Comparison of ENCODE assay signal across 17 cellular contexts in the genomic region with DNA sequence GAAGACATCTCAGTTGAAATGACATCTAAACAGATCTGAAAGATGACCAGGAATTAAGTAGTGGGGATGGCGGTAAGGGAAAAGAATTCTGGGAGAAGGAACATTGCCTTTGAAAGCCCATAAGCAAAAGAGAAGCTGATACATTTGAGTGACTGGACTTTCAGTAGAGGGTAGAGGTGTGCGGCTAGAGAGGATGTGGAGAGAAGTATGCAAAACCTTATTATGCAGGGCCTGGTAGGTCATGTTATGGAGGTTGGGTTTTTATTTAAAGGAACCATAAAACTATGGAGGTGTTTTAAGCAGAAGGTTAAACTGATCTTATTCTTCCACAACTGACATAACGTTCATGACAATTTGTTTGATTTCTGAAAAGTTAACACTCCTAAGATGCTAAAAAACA. TPM values are rescaled to one million over a fixed set of nuclear protein-coding genes. Genes with fewer than 3 reads are reported as not detected.
DNase-seq lines count a peak whose midpoint lies in the region; ATAC-seq, FAIRE-seq and TF ChIP-seq lines count a peak whose summit lies in the region.
"Had no signal": no experiment of that assay in that cellular context is flagged by ENCODE, and none has a peak within 500 bp of the region (broad histone marks: within the 10 kb centered on the region; RNA-seq: fewer than 3 reads in every experiment).

No MANE protein-coding gene starts in this region.

- ATAC-seq in GM18909 (IDR thresholded peaks at IDR 0.05; ENCODE audit: poor library complexity, unreplicated experiment) (peak; percentile 72), HG02870 (IDR thresholded peaks at IDR 0.05; ENCODE audit: unreplicated experiment) (peak; percentile 82), WTC11 (no peak), HG03025 (IDR thresholded peaks at IDR 0.05; ENCODE audit: low FRiP score, unreplicated experiment) (no peak)

- TF ChIP-seq CTCF in WTC11 (IDR thresholded peaks at IDR 0.05) (no peak), HFFc6 (IDR thresholded peaks at IDR 0.05) (no peak)

- POLR2A ChIA-PET in WTC11 (lab: Charles Lee): no interaction called here

- FAIRE-seq in GM12891 (lab: Jason Lieb, UNC): peak; percentile 78

- H3K4me1 Mint-ChIP-seq in WTC11 (peaks cover 15% of the 10 kb centered on the region), HFFc6 (ENCODE audit: low read depth) (peaks cover 9% of the 10 kb centered on the region)

- H3K27me3 Mint-ChIP-seq in WTC11 (ENCODE audit: low read depth) (no peaks in the 10 kb centered on the region), HFFc6 (ENCODE audit: insufficient read depth) (no peaks in the 10 kb centered on the region; the same call in 1 of the 2 replicates)
- H3K27me3 Mint-ChIP-seq: activated CD4-positive, alpha-beta memory T cell treated with anti-CD3 and anti-CD28 coated beads, Interleukin-2, amount 10 ng/mL, durations not matched to agents 7 days and 5 days had no signal

- CTCF ChIA-PET in WTC11 (lab: Charles Lee): no interaction called here

- H3K27ac Mint-ChIP-seq in WTC11 (0 out of 2 replicates have a peak overlapping the region, but pooled peaks have one; percentile 14), HFFc6 (no peak overlapping the region)
- H3K27ac Mint-ChIP-seq: activated CD4-positive, alpha-beta memory T cell treated with anti-CD3 and anti-CD28 coated beads, Interleukin-2, amount 10 ng/mL, durations not matched to agents 7 days and 5 days had no signal

- DNase-seq in GM12891 (ENCODE audit: insufficient read length, low spot score): no peak
- DNase-seq in WTC11 (ENCODE audit: low spot score): no peak
- no peak for DNase-seq in HFFc6
- no peak for DNase-seq in dermis blood vessel endothelial cell
- DNase-seq: activated CD4-positive, alpha-beta memory T cell treated with anti-CD3 and anti-CD28 coated beads, Interleukin-2, amount 10 ng/mL, durations not matched to agents 7 days and 5 days; activated CD4-positive, CD25-positive, alpha-beta regulatory T cell; activated naive CD4-positive, alpha-beta T cell; cortex of kidney; NCI-H1092; NCI-H187 treated with DMSO at 0.1 percent for 48 hours; NCI-H82; stimulated activated CD4-positive, alpha-beta T cell treated with anti-CD3 and anti-CD28 coated beads, Interleukin-4, amount 100 ng/mL, for 1 hour; stimulated activated naive CD4-positive, alpha-beta T cell; T-helper 9 cell had no signal

- H3K9me3 Mint-ChIP-seq in WTC11 (peaks cover 4% of the 10 kb centered on the region), HFFc6 (no peaks in the 10 kb centered on the region)
- H3K9me3 Mint-ChIP-seq: activated CD4-positive, alpha-beta memory T cell treated with anti-CD3 and anti-CD28 coated beads, Interleukin-2, amount 10 ng/mL, durations not matched to agents 7 days and 5 days had no signal

- no peak for TF ChIP-seq POLR2A in GM12891 (IDR thresholded peaks at IDR 0.05; ENCODE audit: low read depth, low read length)

- H3K36me3 Mint-ChIP-seq in WTC11: peaks cover 31% of the 10 kb centered on the region
- peaks cover 6% of the 10 kb centered on the region for H3K36me3 Mint-ChIP-seq in HFFc6 (ENCODE audit: low read depth)

- H3K4me3 Mint-ChIP-seq in WTC11 (no peak overlapping the region), HFFc6 (no peak overlapping the region)
- H3K4me3 Mint-ChIP-seq: activated CD4-positive, alpha-beta memory T cell treated with anti-CD3 and anti-CD28 coated beads, Interleukin-2, amount 10 ng/mL, durations not matched to agents 7 days and 5 days had no signal

TF ChIP-seq in GM12891, 5 proteins besides CTCF, POLR2A, EP300 and RAD21:
- no peak for TF ChIP-seq PAX5 (IDR thresholded peaks at IDR 0.05; ENCODE audit: insufficient read depth, low read length, severe bottlenecking)
- TF ChIP-seq SPI1 (IDR thresholded peaks at IDR 0.05; ENCODE audit: low read depth, low read length): peak; percentile 8; the same call in 1 of the 2 replicates
- TF ChIP-seq TAF1 (IDR thresholded peaks at IDR 0.05; ENCODE audit: low read depth, low read length): no peak

TF ChIP-seq in WTC11, 78 proteins besides CTCF, POLR2A, EP300 and RAD21:
- no peak for TF ChIP-seq KAT7 (CRISPR knock-in tag; IDR thresholded peaks at IDR 0.05; ENCODE audit: borderline replicate concordance)
- TF ChIP-seq, protein P1, sequence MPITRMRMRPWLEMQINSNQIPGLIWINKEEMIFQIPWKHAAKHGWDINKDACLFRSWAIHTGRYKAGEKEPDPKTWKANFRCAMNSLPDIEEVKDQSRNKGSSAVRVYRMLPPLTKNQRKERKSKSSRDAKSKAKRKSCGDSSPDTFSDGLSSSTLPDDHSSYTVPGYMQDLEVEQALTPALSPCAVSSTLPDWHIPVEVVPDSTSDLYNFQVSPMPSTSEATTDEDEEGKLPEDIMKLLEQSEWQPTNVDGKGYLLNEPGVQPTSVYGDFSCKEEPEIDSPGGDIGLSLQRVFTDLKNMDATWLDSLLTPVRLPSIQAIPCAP (CRISPR knock-in tag; IDR thresholded peaks at IDR 0.05): no peak
- TF ChIP-seq ATF1 (CRISPR knock-in tag; IDR thresholded peaks at IDR 0.05): no peak
- TF ChIP-seq ZMAT4 (CRISPR knock-in tag; IDR thresholded peaks at IDR 0.05): no peak
- TF ChIP-seq STAT6 (CRISPR knock-in tag; conservative IDR thresholded peaks at IDR 0.05; ENCODE audit: low read depth): no peak
- no peak for TF ChIP-seq ZNF512 (CRISPR knock-in tag; IDR thresholded peaks at IDR 0.05; ENCODE audit: borderline replicate concordance)
- TF ChIP-seq HMGA2 (CRISPR knock-in tag; IDR thresholded peaks at IDR 0.05): no peak
- no peak for TF ChIP-seq ZNF423 (CRISPR knock-in tag; IDR thresholded peaks at IDR 0.05)
- no peak for TF ChIP-seq ZNF416 (CRISPR knock-in tag; IDR thresholded peaks at IDR 0.05)
- no peak for TF ChIP-seq MYBL2 (CRISPR knock-in tag; IDR thresholded peaks at IDR 0.05)
- no peak for TF ChIP-seq SP1 (CRISPR knock-in tag; conservative IDR thresholded peaks at IDR 0.05)
- no peak for TF ChIP-seq ZNF138 (CRISPR knock-in tag; conservative IDR thresholded peaks at IDR 0.05)
- no peak for TF ChIP-seq TP53 (CRISPR knock-in tag; IDR thresholded peaks at IDR 0.05)
- TF ChIP-seq RELA (CRISPR knock-in tag; IDR thresholded peaks at IDR 0.05; ENCODE audit: borderline replicate concordance): no peak
- no peak for TF ChIP-seq E2F1 (CRISPR knock-in tag; IDR thresholded peaks at IDR 0.05)
TF ChIP-seq in WTC11: peak in this region for 0.

RNA-seq across cellular contexts. Expression of gene RPS6KA3, which starts 36.3 kb away (rescaled TPM):
- polyA plus RNA-seq in GM12891 (2012; ENCODE audit: low read depth, missing spikeins): 10.9 TPM
- total RNA-seq in WTC11 (2021) (13.7 to 14.6 TPM (median 13.9 TPM) in 3 replicates), dermis blood vessel endothelial cell (156 and 182 TPM in 2 replicates)
- 10 to 100 TPM; 21.5 to 28.3 (median 24.7) TPM for total RNA-seq in HFFc6 (2021; fragmentation: NEBNext Ultra II Directional; extraction: Animal tissue kit (Norgen Biotek cat#: 25700))

Comparison
In these comparisons a context has a peak if more than half of its experiments do, and no peak if none do; other contexts are left out.
1. ATAC-seq: peak in GM18909 (single experiment) and HG02870 (single experiment); none in WTC11 (single experiment) and HG03025 (single experiment).